In genomic region chr4:69071286-69071685, GRCh38 we compare ENCODE assay signal across 8 cellular contexts. TPM values are rescaled to one million over a fixed set of nuclear protein-coding genes. Genes with fewer than 3 reads are reported as not detected.
"Had no signal": no experiment of that assay in that cellular context is flagged by ENCODE, and none has a peak within 500 bp of the region (broad histone marks: within the 10 kb centered on the region; RNA-seq: fewer than 3 reads in every experiment).

No MANE protein-coding gene starts in this region.

- FAIRE-seq: G401.6, GM12878, GM12891, GM12892, GM18507 had no signal

- H3K4me3 ChIP-seq: GM12878 had no signal

- ATAC-seq: GM12878 had no signal

- DNase-seq: GDM1, GF-D8 had no signal

RNA-seq across cellular contexts. Expression of gene UGT2B7, which starts 25.0 kb away (rescaled TPM):
- total RNA-seq: G401 had no signal
